ENCODE assay signal across 16 cellular contexts in the genomic region with DNA sequence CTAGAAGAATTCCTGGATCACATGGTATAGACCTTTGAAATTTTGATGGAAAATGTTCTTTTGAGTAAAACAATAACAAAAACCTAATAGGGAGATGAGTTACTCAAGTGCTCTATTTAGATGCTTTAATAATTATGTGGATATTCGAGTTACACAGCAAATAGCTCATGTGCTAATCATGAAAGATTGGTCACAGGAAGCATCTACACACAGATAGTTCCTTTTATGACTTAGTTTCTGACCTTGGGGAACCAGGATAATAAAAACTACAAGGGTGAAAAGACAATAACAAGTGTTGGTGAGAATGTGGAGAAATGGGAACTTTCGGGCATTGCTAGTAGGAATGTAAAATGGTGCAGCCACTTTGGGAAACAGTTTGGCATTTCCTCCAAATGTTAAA. TPM values are rescaled to one million over a fixed set of nuclear protein-coding genes. Genes with fewer than 3 reads are reported as not detected.
DNase-seq lines count a peak whose midpoint lies in the region; ATAC-seq, FAIRE-seq and TF ChIP-seq lines count a peak whose summit lies in the region.
"Had no signal": no experiment of that assay in that cellular context is flagged by ENCODE, and none has a peak within 500 bp of the region (broad histone marks: within the 10 kb centered on the region; RNA-seq: fewer than 3 reads in every experiment).

No MANE protein-coding gene starts in this region.

- in situ Hi-C loops in HepG2 (cut with HindIII; ENCODE audit: extremely low pct_ligation_motif_present, low pct_unique_long_range_greater_than_20kb) = no loop called here

- H3K79me2 ChIP-seq in HepG2 (ENCODE audit: insufficient read depth, low read length) (peaks cover 63% of the 10 kb centered on the region), osteoblast (ENCODE audit: insufficient read depth, low read length) (peaks cover 94% of the 10 kb centered on the region)

- H2AFZ ChIP-seq in HepG2 (ENCODE audit: low read length) (no peak overlapping the region), osteoblast (ENCODE audit: low read length) (no peak overlapping the region)
- H2AFZ ChIP-seq: GM23338 had no signal

- no peak for TF ChIP-seq RAD21 in HepG2 (CRISPR knock-in tag; IDR thresholded peaks at IDR 0.05)

- H3K4me3 ChIP-seq in HepG2 (replicated peaks in 1 of 3; ENCODE audit: insufficient read depth in 1 of 3, low read depth in 2 of 3, low read length in 3 of 3) = no peak overlapping the region
- no peak overlapping the region for H3K4me3 ChIP-seq in right lobe of liver
- no peak overlapping the region for H3K4me3 ChIP-seq in osteoblast (ENCODE audit: insufficient read depth, low read length)
- H3K4me3 ChIP-seq: GM23338 had no signal

- WGBS in HepG2 (ENCODE audit: low lambda C conversion rate) = 94% methylated on average over 2 of the region's 2 CpGs
- 70% methylated on average over 2 of the region's 2 CpGs for WGBS in right lobe of liver (ENCODE audit: insufficient coverage, low coverage, low lambda C conversion rate, missing lambda C conversion rate)

- TF ChIP-seq POLR2A in HepG2 (IDR thresholded peaks at IDR 0.05; ENCODE audit: insufficient read depth in 1 of 2, low read depth in 2 of 2, low read length in 2 of 2) (no peak), right lobe of liver (IDR thresholded peaks at IDR 0.05) (no peak)

- no peak overlapping the region for H3K9ac ChIP-seq in HepG2 (ENCODE audit: insufficient read depth, low read depth, low read length)

- H3K27me3 Mint-ChIP-seq in activated T-helper 17 cell treated with anti-CD3 and anti-CD28 coated beads, Interleukin-2, amount 50 U/mL, for 72 hours = no peaks in the 10 kb centered on the region
- H3K27me3 Mint-ChIP-seq in nephron progenitor cell (ENCODE audit: low read depth, poor library complexity) = peaks cover 8% of the 10 kb centered on the region

- H3K27me3 ChIP-seq in HepG2 (ENCODE audit: control insufficient read depth in 1 of 2, insufficient read depth in 2 of 2, low read length in 2 of 2) (no peaks in the 10 kb centered on the region), right lobe of liver (no peaks in the 10 kb centered on the region), osteoblast (ENCODE audit: insufficient read depth, low read length) (no peaks in the 10 kb centered on the region)

- H3K4me3 Mint-ChIP-seq in activated T-helper 17 cell treated with anti-CD3 and anti-CD28 coated beads, Interleukin-2, amount 50 U/mL, for 72 hours = no peak overlapping the region
- no peak overlapping the region for H3K4me3 Mint-ChIP-seq in nephron progenitor cell
- H3K4me3 Mint-ChIP-seq: GM23338 had no signal

- peak overlapping the region; percentile 39 for H3K27ac Mint-ChIP-seq in activated T-helper 17 cell treated with anti-CD3 and anti-CD28 coated beads, Interleukin-2, amount 50 U/mL, for 72 hours
- no peak overlapping the region for H3K27ac Mint-ChIP-seq in nephron progenitor cell
- H3K27ac Mint-ChIP-seq: GM23338 had no signal

- FAIRE-seq in HepG2 (lab: Jason Lieb, UNC) = no peak
- FAIRE-seq: GM19239 had no signal

- peaks cover 11% of the 10 kb centered on the region for H3K4me1 ChIP-seq in HepG2 (ENCODE audit: insufficient read depth, low read length)
- H3K4me1 ChIP-seq in right lobe of liver = no peaks in the 10 kb centered on the region
- peaks cover 15% of the 10 kb centered on the region for H3K4me1 ChIP-seq in osteoblast (ENCODE audit: insufficient read depth, low read length)

- DNase-seq in HepG2 (ENCODE audit: low spot score) (no peak), right lobe of liver (no peak), osteoblast (ENCODE audit: insufficient read length, low spot score, missing footprints) (no peak), pons (ENCODE audit: low spot score) (no peak), SIG-M5 treated with dmso at 0.1 percent for 504 hours (lab: John Stamatoyannopoulos, UW; ENCODE audit: unreplicated experiment) (no peak), nephron progenitor cell (no peak)
- DNase-seq: AML-193, DMS79, GDM1, KG1, NCI-H1092, NCI-H1694 had no signal

- TF ChIP-seq EP300 in HepG2 (IDR thresholded peaks at IDR 0.05; ENCODE audit: low read depth in 2 of 2, low read length in 2 of 2) (no peak), HepG2 (CRISPR knock-in tag; IDR thresholded peaks at IDR 0.05; ENCODE audit: borderline replicate concordance) (no peak)

- H3K36me3 Mint-ChIP-seq in activated T-helper 17 cell treated with anti-CD3 and anti-CD28 coated beads, Interleukin-2, amount 50 U/mL, for 72 hours (ENCODE audit: low read depth) = peaks cover 95% of the 10 kb centered on the region
- peaks cover 28% of the 10 kb centered on the region for H3K36me3 Mint-ChIP-seq in nephron progenitor cell (ENCODE audit: low read depth)

- H3K4me2 ChIP-seq in HepG2 (ENCODE audit: low read depth, low read length) (no peak overlapping the region), osteoblast (ENCODE audit: insufficient read depth, low read length) (no peak overlapping the region)
- H3K4me2 ChIP-seq: GM23338 had no signal

- POLR2A ChIA-PET in HepG2 (lab: Yijun Ruan, JAX) = interaction anchor here (0.6 to 1.7 kb wide), 2 partner anchors 15 to 17 kb away, joined by 3 read pairs; no protein-coding TSS in a partner anchor

- H3K27ac ChIP-seq in HepG2 (ENCODE audit: extremely low read length, insufficient read depth, low read length) (no peak overlapping the region), right lobe of liver (no peak overlapping the region), osteoblast (ENCODE audit: low read depth, low read length) (peak overlapping the region; percentile 62)
- H3K27ac ChIP-seq: HL-60 had no signal

- BruUV-seq in HepG2 (replicated peaks; lab: Mats Ljungman, UMichigan) = no TSS peak

- CTCF ChIA-PET in HepG2 (lab: Yijun Ruan, JAX; ENCODE audit: low intra/inter-chr PET ratio, low total read pairs) = no interaction called here

- H4K20me1 ChIP-seq in HepG2 (ENCODE audit: insufficient read depth, low read length) = peaks cover 25% of the 10 kb centered on the region
- peaks cover 53% of the 10 kb centered on the region for H4K20me1 ChIP-seq in osteoblast (ENCODE audit: insufficient read depth, low read length)

- no peaks in the 10 kb centered on the region for H3K9me3 Mint-ChIP-seq in activated T-helper 17 cell treated with anti-CD3 and anti-CD28 coated beads, Interleukin-2, amount 50 U/mL, for 72 hours
- no peaks in the 10 kb centered on the region for H3K9me3 Mint-ChIP-seq in nephron progenitor cell
- H3K9me3 Mint-ChIP-seq: GM23338 had no signal

- peaks cover 41 to 80% of the 10 kb centered on the region in 2 experiments for H3K36me3 ChIP-seq in HepG2 (replicated peaks in 1 of 2; ENCODE audit: control insufficient read depth in 1 of 2, insufficient read depth in 2 of 2, low read length in 2 of 2)
- peaks cover 6 to 26% (median 11%) of the 10 kb centered on the region in 4 donors for H3K36me3 ChIP-seq in right lobe of liver
- peaks cover 51% of the 10 kb centered on the region for H3K36me3 ChIP-seq in osteoblast (ENCODE audit: insufficient read depth, low read length)

- peaks cover 14% of the 10 kb centered on the region for H3K4me1 Mint-ChIP-seq in activated T-helper 17 cell treated with anti-CD3 and anti-CD28 coated beads, Interleukin-2, amount 50 U/mL, for 72 hours
- H3K4me1 Mint-ChIP-seq in nephron progenitor cell = peaks cover 12% of the 10 kb centered on the region

- no peaks in the 10 kb centered on the region for H3K9me3 ChIP-seq in HepG2 (ENCODE audit: low read length)
- H3K9me3 ChIP-seq in right lobe of liver = no peaks in the 10 kb centered on the region
- no peaks in the 10 kb centered on the region for H3K9me3 ChIP-seq in osteoblast (ENCODE audit: low read depth, low read length)

- TF ChIP-seq CTCF in HepG2 (CRISPR knock-in tag; IDR thresholded peaks at IDR 0.05) = no peak
- no peak for TF ChIP-seq CTCF in right lobe of liver (IDR thresholded peaks at IDR 0.05)
- TF ChIP-seq CTCF in osteoblast (IDR thresholded peaks at IDR 0.05; ENCODE audit: extremely low read depth, low read depth, low read length) = no peak
- TF ChIP-seq CTCF in nephron progenitor cell (IDR thresholded peaks at IDR 0.05) = no peak

- intact Hi-C loops in HepG2 (cut with micrococcal nuclease; ENCODE audit: unreplicated experiment) = no loop called here
- intact Hi-C loops in right lobe of liver (cut with DNase I) = no loop called here

- ATAC-seq in HepG2 = no peak
- ATAC-seq in right lobe of liver = no peak
- ATAC-seq in activated T-helper 17 cell treated with anti-CD3 and anti-CD28 coated beads, Interleukin-2, amount 50 U/mL, for 72 hours (replicated peaks) = no peak
- ATAC-seq: GM23338 had no signal

TF ChIP-seq in HepG2, 621 proteins besides CTCF, POLR2A, EP300 and RAD21:
- TF ChIP-seq ZNF577 (CRISPR knock-in tag; IDR thresholded peaks at IDR 0.05; ENCODE audit: borderline replicate concordance, low read depth) = no peak
- TF ChIP-seq ZFP90 (CRISPR knock-in tag; IDR thresholded peaks at IDR 0.05; ENCODE audit: borderline replicate concordance) = 0 out of 2 replicates have a peak, but pooled peaks have one; percentile 36

RNA-seq across cellular contexts. Expression of gene UBE2V1, which starts 19.7 kb away (rescaled TPM):
- 81.3 and 85.1 TPM in 2 replicates for total RNA-seq in HepG2 (2016; rRNA removed; fragmentation: Illumina TruSeq; extraction: Trizol)
- 39.8 and 41.0 TPM in 2 replicates for total RNA-seq in HepG2 (2016; cell fraction: cytosol; rRNA removed; fragmentation: Illumina TruSeq; extraction: Trizol; ENCODE audit: low read depth)
- 75.7 and 82.4 TPM in 2 replicates for total RNA-seq in HepG2 (2016; cell fraction: insoluble cytoplasmic fraction; rRNA removed; fragmentation: Illumina TruSeq; extraction: Trizol)
- 77.9 and 85.1 TPM in 2 replicates for total RNA-seq in HepG2 (2016; cell fraction: membrane; rRNA removed; fragmentation: Illumina TruSeq; extraction: Trizol)
- 90.9 and 96.1 TPM in 2 replicates for total RNA-seq in HepG2 (2016; cell fraction: nucleus; rRNA removed; fragmentation: Illumina TruSeq; extraction: Trizol)
- 102 and 132 TPM in 2 replicates for polyA plus RNA-seq in HepG2 (2011; rRNA removed)
- 86.6 and 115 TPM in 2 replicates for polyA plus RNA-seq in HepG2 (2011; cell fraction: cytosol; rRNA removed)
- 112 and 127 TPM in 2 replicates for polyA plus RNA-seq in HepG2 (2011; cell fraction: nucleus; rRNA removed)
- 131 and 175 TPM in 2 replicates for polyA plus RNA-seq in HepG2 (2012)
- polyA plus RNA-seq in HepG2 (2016; cell fraction: cytosol; fragmentation: Illumina TruSeq; extraction: Trizol; ENCODE audit: low read depth) = 88.5 and 88.7 TPM in 2 replicates
- 203 and 260 TPM in 2 replicates for polyA plus RNA-seq in HepG2 (2016; cell fraction: insoluble cytoplasmic fraction; fragmentation: Illumina TruSeq; extraction: Trizol; ENCODE audit: low read depth)
- 179 and 185 TPM in 2 replicates for polyA plus RNA-seq in HepG2 (2016; cell fraction: membrane; fragmentation: Illumina TruSeq; extraction: Trizol; ENCODE audit: low read depth)
- 152 and 171 TPM in 2 replicates for polyA plus RNA-seq in HepG2 (2016; cell fraction: nucleus; fragmentation: Illumina TruSeq; extraction: Trizol; ENCODE audit: insufficient read depth, low read depth)
- polyA minus RNA-seq in HepG2 (2011; rRNA and poly(A)+ RNA removed; ENCODE audit: low replicate concordance) = 54.3 and 62.1 TPM in 2 replicates
- 50.5 and 51.3 TPM in 2 replicates for polyA minus RNA-seq in HepG2 (2011; cell fraction: cytosol; rRNA and poly(A)+ RNA removed)
- 273 and 299 TPM in 2 replicates for polyA minus RNA-seq in HepG2 (2011; cell fraction: nucleus; rRNA and poly(A)+ RNA removed)
- 10 to 100 TPM; 38.2 to 49.4 (median 44.3) TPM for total RNA-seq in right lobe of liver
- total RNA-seq in activated T-helper 17 cell treated with anti-CD3 and anti-CD28 coated beads, Interleukin-2, amount 50 U/mL, for 72 hours = 100 to 1,000 TPM; 197 to 205 TPM
- 90.8 and 100 TPM in 2 replicates for total RNA-seq in osteoblast
